Comparison of ENCODE assay signal across 33 cellular contexts in the genomic region with DNA sequence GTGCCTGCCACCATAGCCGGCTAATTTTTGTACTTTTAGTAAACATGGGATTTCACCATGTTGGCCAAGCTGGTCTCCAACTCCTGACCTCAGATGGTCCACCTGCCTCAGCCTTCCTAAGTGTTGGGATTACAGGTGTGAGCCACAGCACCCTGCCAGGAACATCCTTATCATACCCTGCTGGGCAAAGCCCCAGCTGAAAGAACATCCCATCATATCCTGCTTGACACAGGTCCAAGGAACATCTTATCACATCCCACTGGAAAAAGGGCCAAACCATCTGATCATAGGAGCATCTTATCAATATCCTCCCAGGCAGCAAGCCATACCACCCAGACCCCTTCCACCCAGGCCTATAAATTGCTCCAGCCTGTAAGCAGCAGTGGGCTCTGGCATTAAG.
DNase-seq lines count a peak whose midpoint lies in the region; ATAC-seq and TF ChIP-seq lines count a peak whose summit lies in the region.
"Had no signal": no experiment of that assay in that cellular context is flagged by ENCODE, and none has a peak within 500 bp of the region (broad histone marks: within the 10 kb centered on the region; RNA-seq: fewer than 3 reads in every experiment).

No MANE protein-coding gene starts in this region.

- no peaks in the 10 kb centered on the region for H3K9me3 ChIP-seq in right atrium auricular region
- no peaks in the 10 kb centered on the region for H3K9me3 ChIP-seq in heart left ventricle
- no peaks in the 10 kb centered on the region for H3K9me3 ChIP-seq in left ventricle myocardium inferior (replicated peaks)
- H3K9me3 ChIP-seq: A549; BE2C; BLaER1; BLaER1 treated with 17β-estradiol and CSF1 and Interleukin-3, amounts not matched to agents 10 nM and 100 nM; Caco-2 had no signal

- 89 to 96% (median 92%) methylated on average over 1 of the region's 1 CpG for WGBS in heart left ventricle, 4 donors

- no peak for TF ChIP-seq POLR2A in heart left ventricle (IDR thresholded peaks at IDR 0.05)

- peak; percentile 54 for ATAC-seq in Right ventricle myocardium inferior
- ATAC-seq in Right ventricle myocardium superior (ENCODE audit: poor library complexity) = peak; percentile 68
- peak; percentile 71 to 86 (median 75) for ATAC-seq in heart left ventricle
- peak; percentile 88 for ATAC-seq in left ventricle myocardium superior
- ATAC-seq: A549; CD8-positive, alpha-beta T cell had no signal

- intact Hi-C loops in Right ventricle myocardium inferior (cut with DNase I) (no loop called here), cardiac septum (cut with DNase I) (no loop called here), Right ventricle myocardium superior (cut with DNase I) (no loop called here), heart left ventricle (cut with DNase I) (no loop called here), left ventricle myocardium inferior (cut with micrococcal nuclease) (no loop called here), left ventricle myocardium superior (cut with micrococcal nuclease) (no loop called here)

- TF ChIP-seq CTCF in right atrium auricular region (IDR thresholded peaks at IDR 0.05) (no peak), heart left ventricle (IDR thresholded peaks at IDR 0.05) (no peak), left ventricle myocardium inferior (IDR thresholded peaks at IDR 0.05; ENCODE audit: borderline replicate concordance) (no peak)

- H3K4me1 ChIP-seq in right atrium auricular region = no peaks in the 10 kb centered on the region
- H3K4me1 ChIP-seq in heart left ventricle = no peaks in the 10 kb centered on the region
- H3K4me1 ChIP-seq in left ventricle myocardium inferior = no peaks in the 10 kb centered on the region
- H3K4me1 ChIP-seq: A549; BE2C; BLaER1; BLaER1 treated with 17β-estradiol and CSF1 and Interleukin-3, amounts not matched to agents 10 nM and 100 nM; Caco-2 had no signal

- H3K36me3 ChIP-seq in right atrium auricular region = no peaks in the 10 kb centered on the region
- H3K36me3 ChIP-seq in heart left ventricle = no peaks in the 10 kb centered on the region
- H3K36me3 ChIP-seq in left ventricle myocardium inferior = no peaks in the 10 kb centered on the region
- H3K36me3 ChIP-seq: BE2C; BLaER1; BLaER1 treated with 17β-estradiol and CSF1 and Interleukin-3, amounts not matched to agents 10 nM and 100 nM had no signal

- no peaks in the 10 kb centered on the region for H3K27me3 ChIP-seq in right atrium auricular region
- H3K27me3 ChIP-seq in heart left ventricle = no peaks in the 10 kb centered on the region
- no peaks in the 10 kb centered on the region for H3K27me3 ChIP-seq in left ventricle myocardium inferior (ENCODE audit: low read depth)
- H3K27me3 ChIP-seq: BE2C; BLaER1; BLaER1 treated with 17β-estradiol and CSF1 and Interleukin-3, amounts not matched to agents 10 nM and 100 nM had no signal

- no peak overlapping the region for H3K4me3 ChIP-seq in right atrium auricular region
- no peak overlapping the region for H3K4me3 ChIP-seq in heart left ventricle
- H3K4me3 ChIP-seq in left ventricle myocardium inferior = no peak overlapping the region
- H3K4me3 ChIP-seq: A549; BLaER1; BLaER1 treated with 17β-estradiol and CSF1 and Interleukin-3, amounts not matched to agents 10 nM and 100 nM had no signal

- H3K27ac ChIP-seq in right atrium auricular region = no peak overlapping the region
- H3K27ac ChIP-seq in heart left ventricle = no peak overlapping the region
- H3K27ac ChIP-seq in left ventricle myocardium inferior (replicated peaks) = no peak overlapping the region
- H3K27ac ChIP-seq: 22Rv1; A549; BLaER1; BLaER1 treated with 17β-estradiol and CSF1 and Interleukin-3, amounts not matched to agents 10 nM and 100 nM; C4-2B had no signal

- DNase-seq in Right ventricle myocardium inferior (ENCODE audit: missing footprints) (no peak), cardiac septum (ENCODE audit: low spot score) (no peak), Right ventricle myocardium superior (no peak), right atrium auricular region (ENCODE audit: low spot score) (no peak), heart left ventricle (no peak), left ventricle myocardium inferior (no peak), left ventricle myocardium superior (no peak), UCSD-AML1 (lab: John Stamatoyannopoulos, UW; ENCODE audit: unreplicated experiment) (no peak)
- DNase-seq: 8988T; ACHN; AML-193; BE2C; C1 segment of cervical spinal cord; Caco-2; Calu3; CD4-positive, alpha-beta memory T cell; CD4-positive, alpha-beta T cell; CD4-positive, CD25-positive, alpha-beta regulatory T cell; CD8-positive, alpha-beta memory T cell; CD8-positive, alpha-beta T cell; COR-L47; DMS 273 treated with DMSO at 0.1 percent for 48 hours; DMS153; DMS53; DMS79; DMS79 treated with DMSO at 0.1 percent for 48 hours; DND-41; EL had no signal
